Comparison of ENCODE assay signal across 25 cellular contexts in genomic region chr11:97687106-97687505, GRCh38.
"Had no signal": no experiment of that assay in that cellular context is flagged by ENCODE, and none has a peak within 500 bp of the region (broad histone marks: within the 10 kb centered on the region; RNA-seq: fewer than 3 reads in every experiment).

No MANE protein-coding gene starts in this region.

- H3K36me3 ChIP-seq: adrenal gland, ascending aorta, colonic mucosa, esophagus squamous epithelium, gastrocnemius medialis, neutrophil, ovary, prostate gland, thyroid gland had no signal

- H3K9me3 ChIP-seq: ascending aorta, colonic mucosa, gastrocnemius medialis, neutrophil, ovary, prostate gland, thyroid gland had no signal

- H3K4me3 ChIP-seq: adrenal gland, ascending aorta, colonic mucosa, dorsolateral prefrontal cortex, esophagus squamous epithelium, gastrocnemius medialis, lung, ovary, prostate gland, thyroid gland had no signal

- H3K4me1 ChIP-seq: adrenal gland, ascending aorta, colonic mucosa, esophagus squamous epithelium, gastrocnemius medialis, prostate gland, thyroid gland had no signal

- DNase-seq: activated CD4-positive, alpha-beta T cell treated with anti-CD3 and anti-CD28 coated beads for 4 hours; activated CD4-positive, alpha-beta T cell treated with anti-CD3 and anti-CD28 coated beads, Interleukin-2, amount 50 U/mL, for 48 hours; activated CD4-positive, CD25-positive, alpha-beta regulatory T cell; activated CD8-positive, alpha-beta memory T cell treated with anti-CD3 and anti-CD28 coated beads, Interleukin-2, amount 50 U/mL, for 48 hours; activated naive CD4-positive, alpha-beta T cell; activated T-cell treated with anti-CD3 and anti-CD28 coated beads, Interleukin-2, amount 50 U/mL, for 4 hours; adrenal gland; colonic mucosa; dorsolateral prefrontal cortex; effector memory CD8-positive, alpha-beta T cell; esophagus squamous epithelium; gastrocnemius medialis; head of caudate nucleus; kidney; natural killer cell; ovary; right cardiac atrium; stimulated activated CD4-positive, alpha-beta T cell treated with anti-CD3 and anti-CD28 coated beads, Interleukin-1b, Interleukin-23, amount 100 ng/mL, for 48 hours; substantia nigra; T-helper 17 cell; thyroid gland had no signal

- H3K27me3 ChIP-seq: adrenal gland, ascending aorta, colonic mucosa, dorsolateral prefrontal cortex, esophagus squamous epithelium, gastrocnemius medialis, neutrophil, ovary, thyroid gland had no signal

- H3K27ac ChIP-seq: adrenal gland, ascending aorta, colonic mucosa, dorsolateral prefrontal cortex, esophagus squamous epithelium, gastrocnemius medialis, neutrophil, ovary, prostate gland, thyroid gland had no signal

- FAIRE-seq: kidney had no signal
